ENCODE assay signal across 12 cellular contexts in genomic region chr6:163712569-163712966, GRCh38.
DNase-seq lines count a peak whose midpoint lies in the region; ATAC-seq and TF ChIP-seq lines count a peak whose summit lies in the region.
"Had no signal": no experiment of that assay in that cellular context is flagged by ENCODE, and none has a peak within 500 bp of the region (broad histone marks: within the 10 kb centered on the region; RNA-seq: fewer than 3 reads in every experiment).

No MANE protein-coding gene starts in this region.

- H3K4me1 ChIP-seq in mucosa of rectum (ENCODE audit: control insufficient read depth in 2 of 2, insufficient read depth in 2 of 2, low read length in 2 of 2) (peaks cover 3 to 5% of the 10 kb centered on the region in 2 donors), transverse colon (peaks cover 0 to 33% (median 0%) of the 10 kb centered on the region in 4 donors)
- H3K4me1 ChIP-seq: HAP-1 had no signal

- WGBS in transverse colon (ENCODE audit: low coverage in 1 of 2), 2 donors = 77 to 87% methylated on average over 3 to 8 of the region's 8 CpGs

- peaks cover 4% of the 10 kb centered on the region for H3K4me1 Mint-ChIP-seq in activated CD4-positive, alpha-beta memory T cell treated with anti-CD3 and anti-CD28 coated beads for 36 hours (ENCODE audit: low read depth)

- no peaks in the 10 kb centered on the region for H3K27me3 ChIP-seq in mucosa of rectum (ENCODE audit: control insufficient read depth in 2 of 2, insufficient read depth in 2 of 2, low read length in 2 of 2)
- H3K27me3 ChIP-seq in transverse colon = no peaks in the 10 kb centered on the region

- H3K36me3 Mint-ChIP-seq in activated CD4-positive, alpha-beta memory T cell treated with anti-CD3 and anti-CD28 coated beads for 36 hours = no peaks in the 10 kb centered on the region

- TF ChIP-seq CTCF in astrocyte of the spinal cord (IDR thresholded peaks at IDR 0.05; ENCODE audit: low read depth, low read length) = peak; percentile 7
- TF ChIP-seq CTCF in transverse colon (IDR thresholded peaks at IDR 0.05) = no peak

- ATAC-seq in GM19324 (IDR thresholded peaks at IDR 0.05; ENCODE audit: low FRiP score, unreplicated experiment) = no peak

- no peak overlapping the region for H3K9ac ChIP-seq in mucosa of rectum (ENCODE audit: low read depth in 1 of 2, low read length in 2 of 2)

- no peak overlapping the region for H3K4me3 ChIP-seq in astrocyte of the spinal cord (ENCODE audit: low read depth, low read length)
- no peak overlapping the region for H3K4me3 ChIP-seq in mucosa of rectum (ENCODE audit: low read length in 2 of 2)
- no peak overlapping the region for H3K4me3 ChIP-seq in transverse colon
- H3K4me3 ChIP-seq: HAP-1, smooth muscle cell had no signal

- H3K36me3 ChIP-seq in mucosa of rectum (ENCODE audit: control insufficient read depth in 2 of 2, insufficient read depth in 2 of 2, low read length in 2 of 2) = no peaks in the 10 kb centered on the region
- H3K36me3 ChIP-seq in transverse colon = no peaks in the 10 kb centered on the region
- H3K36me3 ChIP-seq: HAP-1 had no signal

- no peaks in the 10 kb centered on the region for H3K9me3 Mint-ChIP-seq in activated CD4-positive, alpha-beta memory T cell treated with anti-CD3 and anti-CD28 coated beads for 36 hours

- CTCF ChIA-PET in activated CD4-positive, alpha-beta memory T cell treated with anti-CD3 and anti-CD28 coated beads for 36 hours (lab: Charles Lee) = no interaction called here

- H3K9me3 ChIP-seq in mucosa of rectum (ENCODE audit: control insufficient read depth in 2 of 2, low read length in 2 of 2) (no peaks in the 10 kb centered on the region), transverse colon (no peaks in the 10 kb centered on the region)
- H3K9me3 ChIP-seq: HAP-1 had no signal

- no peak overlapping the region for H3K27ac Mint-ChIP-seq in activated CD4-positive, alpha-beta memory T cell treated with anti-CD3 and anti-CD28 coated beads for 36 hours

- TF ChIP-seq POLR2A in transverse colon (IDR thresholded peaks at IDR 0.05) = no peak

- in situ Hi-C loops in astrocyte of the spinal cord (cut with HindIII; ENCODE audit: low sequenced_read_pairs) = no loop called here
- in situ Hi-C loops in transverse colon (cut with MboI; ENCODE audit: low pct_ligation_motif_present in 1 of 4, low pct_unique_long_range_greater_than_20kb in 1 of 4, low sequenced_read_pairs in 3 of 4) = no loop called here

- peak overlapping the region; percentile 14 to 56 for H3K27ac ChIP-seq in mucosa of rectum (ENCODE audit: low read depth in 2 of 2, low read length in 2 of 2)
- peak overlapping the region; percentile 6 to 68 (median 14) for H3K27ac ChIP-seq in transverse colon
- H3K27ac ChIP-seq: 22Rv1 had no signal

- intact Hi-C loops in transverse colon (cut with DNase I; ENCODE audit: low total_unique reads) = no loop called here
- intact Hi-C loops in activated CD4-positive, alpha-beta memory T cell treated with anti-CD3 and anti-CD28 coated beads for 36 hours (cut with micrococcal nuclease) = no loop called here

- peak; percentile 57 for DNase-seq in SKM-1 treated with dmso at 0.1 percent for 144 hours (lab: John Stamatoyannopoulos, UW; ENCODE audit: unreplicated experiment)
- DNase-seq in SKM-1 (lab: John Stamatoyannopoulos, UW; ENCODE audit: unreplicated experiment) = no peak
- no peak for DNase-seq in astrocyte of the spinal cord (ENCODE audit: low read depth, low spot score)
- DNase-seq in transverse colon = no peak
- no peak for DNase-seq in activated CD4-positive, alpha-beta memory T cell treated with anti-CD3 and anti-CD28 coated beads for 36 hours
- DNase-seq in NCI-H1048 (lab: John Stamatoyannopoulos, UW) = no peak
- DNase-seq: DND-41 had no signal

- TF ChIP-seq EP300 in transverse colon (IDR thresholded peaks at IDR 0.05; ENCODE audit: low read depth) = no peak

- peaks cover 7% of the 10 kb centered on the region for H3K27me3 Mint-ChIP-seq in activated CD4-positive, alpha-beta memory T cell treated with anti-CD3 and anti-CD28 coated beads for 36 hours

- no peak overlapping the region for H3K4me3 Mint-ChIP-seq in activated CD4-positive, alpha-beta memory T cell treated with anti-CD3 and anti-CD28 coated beads for 36 hours

- POLR2A ChIA-PET in activated CD4-positive, alpha-beta memory T cell treated with anti-CD3 and anti-CD28 coated beads for 36 hours (lab: Charles Lee) = no interaction called here
